ENCODE assay signal across 1 cellular context in the genomic region with DNA sequence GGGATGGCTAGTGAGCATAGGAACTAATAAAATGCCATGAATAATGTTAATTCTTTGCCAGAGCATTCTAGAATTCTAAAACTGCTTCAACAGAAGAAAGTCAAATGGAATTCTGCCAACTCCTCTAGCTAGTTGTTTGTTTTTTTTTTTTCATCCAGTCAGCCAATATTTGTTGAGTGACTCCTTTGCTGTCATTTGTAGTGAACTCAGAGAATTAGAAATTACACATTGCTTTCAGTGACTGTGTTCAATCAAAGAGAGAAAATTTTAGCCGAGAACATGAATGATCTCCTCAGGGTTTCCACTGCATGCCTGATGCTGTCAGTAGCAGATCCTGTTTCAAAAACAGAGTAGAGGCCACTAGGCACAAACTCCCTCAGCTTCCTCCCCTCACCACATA.
TF ChIP-seq lines count a peak whose summit lies in the region.

No MANE protein-coding gene starts in this region.

TF ChIP-seq in HepG2, 621 proteins besides CTCF, POLR2A, EP300 and RAD21 (continued from another document):
- TF ChIP-seq FOXA3 (CRISPR knock-in tag; IDR thresholded peaks at IDR 0.05), result peak; percentile 80
